Comparison of ENCODE assay signal across 8 cellular contexts in genomic region chr9:95316794-95317118, GRCh38. TPM values are rescaled to one million over a fixed set of nuclear protein-coding genes. Genes with fewer than 3 reads are reported as not detected.
DNase-seq lines count a peak whose midpoint lies in the region; ATAC-seq and TF ChIP-seq lines count a peak whose summit lies in the region.

No MANE protein-coding gene starts in this region.

- H3K4me1 Mint-ChIP-seq in naive thymus-derived CD8-positive, alpha-beta T cell, result peaks cover 8 to 30% (median 23%) of the 10 kb centered on the region in 4 donors

- H3K4me3 Mint-ChIP-seq in naive thymus-derived CD8-positive, alpha-beta T cell, result peak overlapping the region; percentile 85 to 96 (median 91)

- TF ChIP-seq CTCF in WI38 (IDR thresholded peaks at IDR 0.05; ENCODE audit: low read depth, low read length), result no peak

- H3K27ac Mint-ChIP-seq in naive thymus-derived CD8-positive, alpha-beta T cell, result peak overlapping the region; percentile 19 to 93 (median 75)

- ATAC-seq in GM18870 (IDR thresholded peaks at IDR 0.05; ENCODE audit: unreplicated experiment) (peak; percentile 37), HG03066 (IDR thresholded peaks at IDR 0.05; ENCODE audit: low read depth, unreplicated experiment) (peak; percentile 51)
- peak; percentile 18 to 54 for ATAC-seq in naive thymus-derived CD8-positive, alpha-beta T cell

- H3K4me3 ChIP-seq in WI38 (ENCODE audit: low read depth, low read length), result peak overlapping the region; percentile 85

- DNase-seq in COLO829 (ENCODE audit: low spot score) (peak; percentile 56), NCI-H2081 (lab: John Stamatoyannopoulos, UW) (peak; percentile 86 to 87), fibroblast of gingiva (ENCODE audit: low read depth) (peak; percentile 70)
- DNase-seq in naive thymus-derived CD8-positive, alpha-beta T cell, result peak in 1 of 10 donors; percentile 25
- no peak for DNase-seq in activated effector memory CD4-positive, alpha-beta T cell treated with Interleukin-2 at 50 U/mL for 16 hours

- H3K9me3 Mint-ChIP-seq in naive thymus-derived CD8-positive, alpha-beta T cell, result no peaks in the 10 kb centered on the region

- no peaks in the 10 kb centered on the region for H3K36me3 Mint-ChIP-seq in naive thymus-derived CD8-positive, alpha-beta T cell

- POLR2A ChIA-PET in naive thymus-derived CD8-positive, alpha-beta T cell (lab: Charles Lee), result no interaction called here

- H3K27me3 Mint-ChIP-seq in naive thymus-derived CD8-positive, alpha-beta T cell, result peaks cover 0 to 17% (median 9%) of the 10 kb centered on the region in 5 donors

RNA-seq across cellular contexts. Expression of gene FANCC, which starts 0.8 kb away (rescaled TPM):
- 1 to 10 TPM; 5.8 to 8.0 TPM for total RNA-seq in naive thymus-derived CD8-positive, alpha-beta T cell
- polyA plus RNA-seq in naive thymus-derived CD8-positive, alpha-beta T cell, result 1 to 10 TPM; 3.3 to 5.9 (median 4.4) TPM
